ENCODE assay signal across 1 cellular context in genomic region chr19:50275577-50276368, GRCh38.
A peak's percentile ranks its signal among the peaks of the same experiment; 100 is the strongest.
TF ChIP-seq lines count a peak whose summit lies in the region.

No MANE protein-coding gene starts in this region.

TF ChIP-seq in HepG2, 621 proteins besides CTCF, POLR2A, EP300 and RAD21 (continued from another document and continues in another):
- peak; percentile 78; the same call in 1 of the 2 replicates for TF ChIP-seq THRA (CRISPR knock-in tag; IDR thresholded peaks at IDR 0.05; ENCODE audit: borderline replicate concordance)
- no peak for TF ChIP-seq BCL3 (CRISPR knock-in tag; IDR thresholded peaks at IDR 0.05)
- no peak for TF ChIP-seq PAX8 (CRISPR knock-in tag; IDR thresholded peaks at IDR 0.05; ENCODE audit: borderline replicate concordance)
- no peak for TF ChIP-seq ZNF484 (CRISPR knock-in tag; IDR thresholded peaks at IDR 0.05; ENCODE audit: borderline replicate concordance, low read depth)
- TF ChIP-seq ERF (CRISPR knock-in tag; IDR thresholded peaks at IDR 0.05): no peak
- no peak; the same call in 1 of the 2 replicates for TF ChIP-seq ZNF563 (CRISPR knock-in tag; IDR thresholded peaks at IDR 0.05)
- TF ChIP-seq PHF8 (CRISPR knock-in tag; IDR thresholded peaks at IDR 0.05): peak; percentile 64; the same call in 1 of the 2 replicates
- peak; percentile 96 for TF ChIP-seq ZNF687 (CRISPR knock-in tag; IDR thresholded peaks at IDR 0.05)
- TF ChIP-seq TRIM22 (IDR thresholded peaks at IDR 0.05): no peak
- no peak for TF ChIP-seq KLF15 (CRISPR knock-in tag; IDR thresholded peaks at IDR 0.05; ENCODE audit: borderline replicate concordance)
- no peak for TF ChIP-seq RFX5 (IDR thresholded peaks at IDR 0.05; ENCODE audit: low read depth, low read length)
- TF ChIP-seq SETDB1 (CRISPR knock-in tag; IDR thresholded peaks at IDR 0.05; ENCODE audit: borderline replicate concordance): no peak
- 0 out of 2 replicates have a peak, but pooled peaks have one; percentile 12 for TF ChIP-seq ZNF704 (CRISPR knock-in tag; IDR thresholded peaks at IDR 0.05; ENCODE audit: borderline replicate concordance)
- TF ChIP-seq ZBTB37 (CRISPR knock-in tag; IDR thresholded peaks at IDR 0.05): no peak
- TF ChIP-seq TFDP2 (CRISPR knock-in tag; IDR thresholded peaks at IDR 0.05): no peak; the same call in 1 of the 2 replicates
- TF ChIP-seq SIN3B (IDR thresholded peaks at IDR 0.05; ENCODE audit: low read length): no peak
- TF ChIP-seq ZSCAN9 (CRISPR knock-in tag; IDR thresholded peaks at IDR 0.05; ENCODE audit: borderline replicate concordance): no peak
- peak; percentile 58; the same call in 1 of the 2 replicates for TF ChIP-seq ZNF263 (CRISPR knock-in tag; IDR thresholded peaks at IDR 0.05)
- no peak for TF ChIP-seq TFDP1 (CRISPR knock-in tag; IDR thresholded peaks at IDR 0.05; ENCODE audit: borderline replicate concordance)
- TF ChIP-seq ZNF691 (CRISPR knock-in tag; IDR thresholded peaks at IDR 0.05; ENCODE audit: borderline replicate concordance, low read depth): no peak
- 0 out of 2 replicates have a peak, but pooled peaks have one; percentile 18 for TF ChIP-seq NCOA2 (CRISPR knock-in tag; IDR thresholded peaks at IDR 0.05)
- no peak for TF ChIP-seq SP1 (IDR thresholded peaks at IDR 0.05)
- TF ChIP-seq SP1 (CRISPR knock-in tag; IDR thresholded peaks at IDR 0.05): no peak
- TF ChIP-seq ZBTB25 (CRISPR knock-in tag; IDR thresholded peaks at IDR 0.05): no peak
- TF ChIP-seq ZNF660 (CRISPR knock-in tag; IDR thresholded peaks at IDR 0.05; ENCODE audit: borderline replicate concordance, low read depth): no peak
- TF ChIP-seq NAIF1 (CRISPR knock-in tag; IDR thresholded peaks at IDR 0.05; ENCODE audit: borderline replicate concordance): no peak
- no peak for TF ChIP-seq SYNCRIP (IDR thresholded peaks at IDR 0.05; ENCODE audit: insufficient read depth, low read depth, low read length)
- TF ChIP-seq E2F1 (CRISPR knock-in tag; IDR thresholded peaks at IDR 0.05): no peak
- TF ChIP-seq SCMH1 (CRISPR knock-in tag; IDR thresholded peaks at IDR 0.05; ENCODE audit: borderline replicate concordance): no peak
- no peak for TF ChIP-seq YEATS2 (CRISPR knock-in tag; IDR thresholded peaks at IDR 0.05; ENCODE audit: borderline replicate concordance)
- no peak for TF ChIP-seq ZNF564 (CRISPR knock-in tag; IDR thresholded peaks at IDR 0.05)
- TF ChIP-seq CBFB (CRISPR knock-in tag; IDR thresholded peaks at IDR 0.05): no peak
- TF ChIP-seq ZSCAN20 (CRISPR knock-in tag; IDR thresholded peaks at IDR 0.05; ENCODE audit: borderline replicate concordance): peak; percentile 75; the same call in 1 of the 2 replicates
- TF ChIP-seq PTBP1 (IDR thresholded peaks at IDR 0.05; ENCODE audit: low read depth, low read length, poor library complexity, severe bottlenecking): no peak
- TF ChIP-seq HNRNPH1 (optimal IDR thresholded peaks at IDR 0.05; ENCODE audit: low read depth, low read length): no peak
- TF ChIP-seq MYNN (CRISPR knock-in tag; IDR thresholded peaks at IDR 0.05; ENCODE audit: low read depth): no peak
- no peak; the same call in 1 of the 2 replicates for TF ChIP-seq ZNF567 (CRISPR knock-in tag; IDR thresholded peaks at IDR 0.05; ENCODE audit: borderline replicate concordance)
